In genomic region chr4:94357624-94358023, GRCh38 we compare ENCODE assay signal across 28 cellular contexts. TPM values are rescaled to one million over a fixed set of nuclear protein-coding genes. Genes with fewer than 3 reads are reported as not detected.
"Had no signal": no experiment of that assay in that cellular context is flagged by ENCODE, and none has a peak within 500 bp of the region (broad histone marks: within the 10 kb centered on the region; RNA-seq: fewer than 3 reads in every experiment).

No MANE protein-coding gene starts in this region.

- H3K36me3 ChIP-seq: esophagus muscularis mucosa, heart left ventricle, thoracic aorta, vagina had no signal

- H3K9me3 ChIP-seq: esophagus muscularis mucosa, heart left ventricle, mucosa of descending colon, thoracic aorta, vagina had no signal

- H3K4me1 ChIP-seq: esophagus muscularis mucosa, parathyroid adenoma, vagina had no signal

- DNase-seq: activated CD4-positive, alpha-beta T cell treated with anti-CD3 and anti-CD28 coated beads for 4 hours; activated CD4-positive, alpha-beta T cell treated with anti-CD3 and anti-CD28 coated beads, Interleukin-2, amount 50 U/mL, for 48 hours; activated CD4-positive, CD25-positive, alpha-beta regulatory T cell; activated CD8-positive, alpha-beta memory T cell treated with anti-CD3 and anti-CD28 coated beads, Interleukin-2, amount 50 U/mL, for 48 hours; activated naive CD4-positive, alpha-beta T cell; activated naive CD8-positive, alpha-beta T cell treated with anti-CD3 and anti-CD28 coated beads for 36 hours; activated T-cell treated with anti-CD3 and anti-CD28 coated beads, Interleukin-2, amount 50 U/mL, for 4 hours; amygdala; central memory CD4-positive, alpha-beta T cell; effector memory CD4-positive, alpha-beta T cell; heart left ventricle; islet precursor cell; left cardiac atrium; mesenchymal stem cell; mucosa of descending colon; nephron progenitor cell; right cardiac atrium; small intestine; stimulated activated naive CD4-positive, alpha-beta T cell had no signal

- H3K9ac ChIP-seq: parathyroid adenoma had no signal

- H3K4me3 ChIP-seq: esophagus muscularis mucosa, heart left ventricle, mucosa of descending colon, thoracic aorta, vagina had no signal

- H3K27ac ChIP-seq: esophagus muscularis mucosa, heart left ventricle, parathyroid adenoma, thoracic aorta, vagina had no signal

- FAIRE-seq: colon, small intestine had no signal

- H2AFZ ChIP-seq: parathyroid adenoma had no signal

- H3K79me2 ChIP-seq: parathyroid adenoma had no signal

- ATAC-seq: activated T-cell treated with anti-CD3 and anti-CD28 coated beads, Interleukin-2, amount 50 U/mL, for 4 hours; heart left ventricle; left cardiac atrium; mucosa of descending colon; right cardiac atrium had no signal

- H3K27me3 ChIP-seq: esophagus muscularis mucosa, heart left ventricle, vagina had no signal

RNA-seq across cellular contexts. Expression of gene HPGDS, which starts 15.0 kb away (rescaled TPM):
- total RNA-seq: activated CD8-positive, alpha-beta memory T cell treated with anti-CD3 and anti-CD28 coated beads for 36 hours; activated naive CD8-positive, alpha-beta T cell treated with anti-CD3 and anti-CD28 coated beads for 36 hours; dermis microvascular lymphatic vessel endothelial cell; pulmonary artery endothelial cell; T-helper 1 cell treated with Interleukin-12 subunit alpha and Interleukin-12 subunit beta and Interleukin-4 antibody, amounts not matched to agents 30 ng/mL and 1 ng/mL, for 36 hours had no signal
